ENCODE assay signal across 1 cellular context in the genomic region with DNA sequence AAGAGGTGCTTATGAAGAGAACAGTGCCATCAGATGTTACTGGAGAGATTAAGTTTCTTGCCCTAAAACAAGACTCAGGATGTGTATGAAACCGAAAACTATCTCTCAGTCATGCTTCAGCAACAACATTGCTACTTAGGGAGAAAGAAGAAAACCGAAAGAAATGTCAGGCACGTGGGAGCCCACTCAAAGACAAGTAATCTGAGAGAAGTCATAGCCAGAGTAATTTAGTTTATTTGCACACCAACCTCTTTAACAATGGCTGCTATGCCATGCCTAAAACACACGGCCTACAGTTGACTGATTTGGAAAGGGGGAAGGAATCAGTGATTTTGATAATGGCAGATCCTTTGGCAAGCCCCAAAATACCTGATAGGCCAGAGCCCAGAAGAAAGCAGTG.
TF ChIP-seq lines count a peak whose summit lies in the region.

No MANE protein-coding gene starts in this region.

TF ChIP-seq in GM23338, 12 proteins besides CTCF, POLR2A, EP300 and RAD21 (continued from another document):
- TF ChIP-seq, protein P1, sequence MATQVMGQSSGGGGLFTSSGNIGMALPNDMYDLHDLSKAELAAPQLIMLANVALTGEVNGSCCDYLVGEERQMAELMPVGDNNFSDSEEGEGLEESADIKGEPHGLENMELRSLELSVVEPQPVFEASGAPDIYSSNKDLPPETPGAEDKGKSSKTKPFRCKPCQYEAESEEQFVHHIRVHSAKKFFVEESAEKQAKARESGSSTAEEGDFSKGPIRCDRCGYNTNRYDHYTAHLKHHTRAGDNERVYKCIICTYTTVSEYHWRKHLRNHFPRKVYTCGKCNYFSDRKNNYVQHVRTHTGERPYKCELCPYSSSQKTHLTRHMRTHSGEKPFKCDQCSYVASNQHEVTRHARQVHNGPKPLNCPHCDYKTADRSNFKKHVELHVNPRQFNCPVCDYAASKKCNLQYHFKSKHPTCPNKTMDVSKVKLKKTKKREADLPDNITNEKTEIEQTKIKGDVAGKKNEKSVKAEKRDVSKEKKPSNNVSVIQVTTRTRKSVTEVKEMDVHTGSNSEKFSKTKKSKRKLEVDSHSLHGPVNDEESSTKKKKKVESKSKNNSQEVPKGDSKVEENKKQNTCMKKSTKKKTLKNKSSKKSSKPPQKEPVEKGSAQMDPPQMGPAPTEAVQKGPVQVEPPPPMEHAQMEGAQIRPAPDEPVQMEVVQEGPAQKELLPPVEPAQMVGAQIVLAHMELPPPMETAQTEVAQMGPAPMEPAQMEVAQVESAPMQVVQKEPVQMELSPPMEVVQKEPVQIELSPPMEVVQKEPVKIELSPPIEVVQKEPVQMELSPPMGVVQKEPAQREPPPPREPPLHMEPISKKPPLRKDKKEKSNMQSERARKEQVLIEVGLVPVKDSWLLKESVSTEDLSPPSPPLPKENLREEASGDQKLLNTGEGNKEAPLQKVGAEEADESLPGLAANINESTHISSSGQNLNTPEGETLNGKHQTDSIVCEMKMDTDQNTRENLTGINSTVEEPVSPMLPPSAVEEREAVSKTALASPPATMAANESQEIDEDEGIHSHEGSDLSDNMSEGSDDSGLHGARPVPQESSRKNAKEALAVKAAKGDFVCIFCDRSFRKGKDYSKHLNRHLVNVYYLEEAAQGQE (IDR thresholded peaks at IDR 0.05; ENCODE audit: unreplicated experiment), result no peak
- TF ChIP-seq ZNF114 (CRISPR knock-in tag; IDR thresholded peaks at IDR 0.05) (no peak), EZH2phosphoT487 (IDR thresholded peaks at IDR 0.05; ENCODE audit: unreplicated experiment) (no peak), CREB1 (CRISPR knock-in tag; IDR thresholded peaks at IDR 0.05; ENCODE audit: low read depth) (no peak), STAT1 (IDR thresholded peaks at IDR 0.05; ENCODE audit: unreplicated experiment) (no peak), ZNF331 (CRISPR knock-in tag; IDR thresholded peaks at IDR 0.05; ENCODE audit: low read depth) (no peak), POLR2AphosphoS5 (IDR thresholded peaks at IDR 0.05; ENCODE audit: low read depth) (no peak), JUNB (IDR thresholded peaks at IDR 0.05; ENCODE audit: unreplicated experiment) (no peak), EZH2 (IDR thresholded peaks at IDR 0.05; ENCODE audit: low read depth, unreplicated experiment) (no peak), NANOG (IDR thresholded peaks at IDR 0.05; ENCODE audit: borderline replicate concordance) (no peak)
- TF ChIP-seq, protein P2, sequence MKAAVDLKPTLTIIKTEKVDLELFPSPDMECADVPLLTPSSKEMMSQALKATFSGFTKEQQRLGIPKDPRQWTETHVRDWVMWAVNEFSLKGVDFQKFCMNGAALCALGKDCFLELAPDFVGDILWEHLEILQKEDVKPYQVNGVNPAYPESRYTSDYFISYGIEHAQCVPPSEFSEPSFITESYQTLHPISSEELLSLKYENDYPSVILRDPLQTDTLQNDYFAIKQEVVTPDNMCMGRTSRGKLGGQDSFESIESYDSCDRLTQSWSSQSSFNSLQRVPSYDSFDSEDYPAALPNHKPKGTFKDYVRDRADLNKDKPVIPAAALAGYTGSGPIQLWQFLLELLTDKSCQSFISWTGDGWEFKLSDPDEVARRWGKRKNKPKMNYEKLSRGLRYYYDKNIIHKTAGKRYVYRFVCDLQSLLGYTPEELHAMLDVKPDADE (IDR thresholded peaks at IDR 0.05), result no peak
TF ChIP-seq in GM23338: peak in this region for 0.
